In the genomic region with DNA sequence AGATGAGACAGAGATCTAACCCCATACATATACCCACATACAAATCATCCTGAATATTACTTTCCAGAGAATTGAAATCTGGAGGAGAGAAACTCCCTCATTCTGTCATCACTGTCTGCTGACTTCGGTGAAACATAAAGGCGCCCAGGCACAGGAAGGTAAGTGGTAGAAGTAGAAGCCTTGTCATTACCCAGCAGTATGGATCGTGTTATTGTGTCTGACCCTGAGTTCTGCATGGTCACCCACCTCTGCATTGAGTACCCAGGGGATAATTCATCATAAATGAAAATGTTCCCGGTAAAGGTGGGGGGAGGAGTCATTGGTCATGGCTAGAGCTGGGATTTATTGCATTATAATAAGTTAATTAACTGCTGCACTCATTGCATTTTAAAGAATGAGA, we compare ENCODE assay signal across 18 cellular contexts.
A peak's percentile ranks its signal among the peaks of the same experiment; 100 is the strongest.
DNase-seq lines count a peak whose midpoint lies in the region; ATAC-seq and TF ChIP-seq lines count a peak whose summit lies in the region.
"Had no signal": no experiment of that assay in that cellular context is flagged by ENCODE, and none has a peak within 500 bp of the region (broad histone marks: within the 10 kb centered on the region; RNA-seq: fewer than 3 reads in every experiment).

No MANE protein-coding gene starts in this region.

- H3K9ac ChIP-seq in ES-I3 (ENCODE audit: low read depth, low read length): peak overlapping the region; percentile 6; the same call in 1 of the 2 replicates
- H3K9ac ChIP-seq: SK-N-SH had no signal

- H3K27me3 ChIP-seq in CD8-positive, alpha-beta T cell (ENCODE audit: insufficient read depth, low read length): no peaks in the 10 kb centered on the region
- H3K27me3 ChIP-seq: Peyer's patch had no signal

- H3K9me3 ChIP-seq in ES-I3 (ENCODE audit: control insufficient read depth, insufficient read depth, low read length): no peaks in the 10 kb centered on the region
- no peaks in the 10 kb centered on the region for H3K9me3 ChIP-seq in CD8-positive, alpha-beta T cell (ENCODE audit: low read length)
- H3K9me3 ChIP-seq: Peyer's patch, SK-N-SH had no signal

- H3K4me1 ChIP-seq in ES-I3 (ENCODE audit: insufficient read depth, low read length): no peaks in the 10 kb centered on the region
- H3K4me1 ChIP-seq in CD8-positive, alpha-beta T cell (ENCODE audit: insufficient read depth, low read length): no peaks in the 10 kb centered on the region
- H3K4me1 ChIP-seq: Peyer's patch had no signal

- H3K4me3 Mint-ChIP-seq in stimulated activated effector memory CD8-positive, alpha-beta T cell treated with anti-CD3 and anti-CD28 coated beads, Interleukin-12 subunit alpha, Interleukin-12 subunit beta, amount 100 ng/mL, for 72 hours: peak overlapping the region; percentile 29
- no peak overlapping the region for H3K4me3 Mint-ChIP-seq in CD8-positive, alpha-beta T cell
- H3K4me3 Mint-ChIP-seq: T-cell had no signal

- intact Hi-C loops in CD8-positive, alpha-beta T cell (cut with DNase I, micrococcal nuclease): no loop called here

- no peak overlapping the region for H3K27ac ChIP-seq in CD8-positive, alpha-beta T cell (ENCODE audit: low read depth, low read length)
- H3K27ac ChIP-seq: Peyer's patch had no signal

- ATAC-seq in stimulated activated effector memory CD8-positive, alpha-beta T cell treated with anti-CD3 and anti-CD28 coated beads, Interleukin-12 subunit alpha, Interleukin-12 subunit beta, amount 100 ng/mL, for 72 hours: no peak
- ATAC-seq in HG02973 (IDR thresholded peaks at IDR 0.05; ENCODE audit: unreplicated experiment): no peak
- ATAC-seq in CD8-positive, alpha-beta T cell: no peak
- ATAC-seq: T-cell had no signal

- POLR2A ChIA-PET in CD8-positive, alpha-beta T cell (lab: Charles Lee): no interaction called here

- H3K36me3 ChIP-seq in ES-I3 (ENCODE audit: insufficient read depth, low read length): no peaks in the 10 kb centered on the region
- no peaks in the 10 kb centered on the region for H3K36me3 ChIP-seq in CD8-positive, alpha-beta T cell (ENCODE audit: insufficient read depth, low read length)
- H3K36me3 ChIP-seq: Peyer's patch had no signal

- DNase-seq in LNCaP clone FGC (ENCODE audit: low read depth) (no peak), NCI-H748 treated with DMSO at 0.1 percent for 48 hours (lab: John Stamatoyannopoulos, UW) (peak; percentile 22), hypothalamus (lab: John Stamatoyannopoulos, UW) (no peak)
- no peak for DNase-seq in stimulated activated effector memory CD8-positive, alpha-beta T cell treated with anti-CD3 and anti-CD28 coated beads, Interleukin-12 subunit alpha, Interleukin-12 subunit beta, amount 100 ng/mL, for 72 hours (ENCODE audit: low spot score in 2 of 2)
- no peak for DNase-seq in CD8-positive, alpha-beta T cell
- DNase-seq: AML-193; COR-L47; GF-D8; NCI-H1092 treated with DMSO at 0.1 percent for 48 hours; NCI-H187 treated with DMSO at 0.1 percent for 48 hours; NCI-H226; NCI-H526; NK-92 treated with Interleukin-12 subunit alpha and Interleukin-12 subunit beta, amount 100 ng/mL, for 24 hours; Peyer's patch; SK-N-SH had no signal

- H3K4me3 ChIP-seq in LNCaP clone FGC (ENCODE audit: low read depth, low read length): peak overlapping the region; percentile 23; the same call in 1 of the 2 replicates
- no peak overlapping the region for H3K4me3 ChIP-seq in CD8-positive, alpha-beta T cell (ENCODE audit: low read depth, low read length)
- H3K4me3 ChIP-seq: Peyer's patch had no signal

- no peak for TF ChIP-seq CTCF in LNCaP clone FGC (IDR thresholded peaks at IDR 0.05; ENCODE audit: control insufficient read depth, extremely low read depth, insufficient read depth)
- TF ChIP-seq CTCF in CD8-positive, alpha-beta T cell (IDR thresholded peaks at IDR 0.05): no peak

- H3K36me3 Mint-ChIP-seq in stimulated activated effector memory CD8-positive, alpha-beta T cell treated with anti-CD3 and anti-CD28 coated beads, Interleukin-12 subunit alpha, Interleukin-12 subunit beta, amount 100 ng/mL, for 72 hours: no peaks in the 10 kb centered on the region
- H3K36me3 Mint-ChIP-seq in CD8-positive, alpha-beta T cell: no peaks in the 10 kb centered on the region
- H3K36me3 Mint-ChIP-seq: T-cell had no signal

- no peaks in the 10 kb centered on the region for H3K4me1 Mint-ChIP-seq in stimulated activated effector memory CD8-positive, alpha-beta T cell treated with anti-CD3 and anti-CD28 coated beads, Interleukin-12 subunit alpha, Interleukin-12 subunit beta, amount 100 ng/mL, for 72 hours
- no peaks in the 10 kb centered on the region for H3K4me1 Mint-ChIP-seq in CD8-positive, alpha-beta T cell (ENCODE audit: low read depth)
- H3K4me1 Mint-ChIP-seq: T-cell had no signal

- H3K27me3 Mint-ChIP-seq in CD8-positive, alpha-beta T cell (ENCODE audit: low read depth): no peaks in the 10 kb centered on the region
- H3K27me3 Mint-ChIP-seq: T-cell had no signal

- H3K9me3 Mint-ChIP-seq in stimulated activated effector memory CD8-positive, alpha-beta T cell treated with anti-CD3 and anti-CD28 coated beads, Interleukin-12 subunit alpha, Interleukin-12 subunit beta, amount 100 ng/mL, for 72 hours: peaks cover 6% of the 10 kb centered on the region
- peaks cover 2% of the 10 kb centered on the region for H3K9me3 Mint-ChIP-seq in CD8-positive, alpha-beta T cell

- no peak overlapping the region for H3K27ac Mint-ChIP-seq in stimulated activated effector memory CD8-positive, alpha-beta T cell treated with anti-CD3 and anti-CD28 coated beads, Interleukin-12 subunit alpha, Interleukin-12 subunit beta, amount 100 ng/mL, for 72 hours
- no peak overlapping the region for H3K27ac Mint-ChIP-seq in CD8-positive, alpha-beta T cell
- H3K27ac Mint-ChIP-seq: T-cell had no signal

- CTCF ChIA-PET in CD8-positive, alpha-beta T cell (lab: Charles Lee): no interaction called here
